29 cellular contexts compared by ENCODE assay signal in the genomic region with DNA sequence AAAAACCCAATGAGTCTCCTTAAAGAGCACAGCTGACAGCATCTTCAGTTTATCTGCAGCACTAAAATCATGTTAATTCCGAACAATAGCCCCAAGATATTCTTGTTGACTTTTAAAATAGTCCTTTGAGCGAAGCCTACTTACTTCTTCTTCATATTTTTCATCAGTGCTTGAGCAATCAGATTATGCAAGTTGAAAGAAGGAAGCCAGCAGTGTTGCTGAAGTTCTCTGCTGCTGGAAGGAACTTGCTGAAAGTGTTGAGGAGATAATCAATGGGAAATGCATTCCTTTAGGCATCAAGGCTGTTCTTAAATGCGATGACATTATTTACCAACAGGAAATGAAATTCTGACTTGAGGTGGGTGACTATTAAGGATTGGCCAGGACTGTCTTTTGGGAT.
"Had no signal": no experiment of that assay in that cellular context is flagged by ENCODE, and none has a peak within 500 bp of the region (broad histone marks: within the 10 kb centered on the region; RNA-seq: fewer than 3 reads in every experiment).

No MANE protein-coding gene starts in this region.

- H3K27ac ChIP-seq: brain microvascular endothelial cell, coronary artery, stomach, suprapubic skin, tibial artery, upper lobe of right lung had no signal

- H3K27me3 ChIP-seq: brain microvascular endothelial cell, tibial artery, upper lobe of right lung had no signal

- FAIRE-seq: astrocyte, endothelial cell of umbilical vein, keratinocyte had no signal

- H3K4me3 ChIP-seq: coronary artery, mucosa of descending colon, stomach, suprapubic skin, tibial artery, upper lobe of right lung had no signal

- H3K4me1 Mint-ChIP-seq: activated B cell treated with CpG ODN at 0.5 μM for 24 hours; activated naive CD4-positive, alpha-beta T cell treated with anti-CD3 and anti-CD28 coated beads, Interleukin-2, amount 10 ng/mL, durations not matched to agents 7 days and 5 days; activated naive CD8-positive, alpha-beta T cell treated with anti-CD3 and anti-CD28 coated beads, Interleukin-2, amount 10 ng/mL, durations not matched to agents 7 days and 5 days; stimulated activated naive B cell treated with anti-CD40 and anti-IgM and Interleukin-4, amounts not matched to agents 10 μg/mL and 1 μg/mL and 100 μg/mL, for 72 hours had no signal

- DNase-seq: activated B cell treated with CpG ODN at 0.5 μM for 24 hours; activated CD4-positive, alpha-beta T cell treated with anti-CD3 and anti-CD28 coated beads, Interleukin-2, amount 50 U/mL, for 4 hours; activated CD8-positive, alpha-beta memory T cell treated with anti-CD3 and anti-CD28 coated beads for 24 hours; activated gamma-delta T cell; activated naive CD4-positive, alpha-beta T cell treated with anti-CD3 and anti-CD28 coated beads, Interleukin-2, amount 10 ng/mL, durations not matched to agents 7 days and 5 days; activated naive CD8-positive, alpha-beta T cell treated with anti-CD3 and anti-CD28 coated beads, Interleukin-2, amount 10 ng/mL, durations not matched to agents 7 days and 5 days; amniotic stem cell; brain microvascular endothelial cell; effector memory CD8-positive, alpha-beta T cell; head of caudate nucleus; hippocampal formation; left cardiac atrium; left ventricle myocardium superior; mucosa of descending colon; posterior cingulate gyrus; right cardiac atrium; stimulated activated CD4-positive, alpha-beta T cell treated with anti-CD3 and anti-CD28 coated beads, Interleukin-15, amount 100 ng/mL, for 24 hours; stimulated activated CD4-positive, alpha-beta T cell treated with anti-CD3 and anti-CD28 coated beads, Interleukin-2, amount 100 ng/mL, for 24 hours; stimulated activated naive B cell treated with anti-CD40 and anti-IgM and Interleukin-4, amounts not matched to agents 10 μg/mL and 1 μg/mL and 100 μg/mL, for 72 hours; stomach; T1000; tibial artery; upper lobe of right lung had no signal

- ATAC-seq: effector memory CD8-positive, alpha-beta T cell; left cardiac atrium; left ventricle myocardium superior; mucosa of descending colon; natural killer cell treated with Interleukin-12 subunit alpha and Interleukin-12 subunit beta and Interleukin-15 and Interleukin-18, amount 100 ng/mL, for 72 hours; right cardiac atrium; stimulated activated naive B cell treated with anti-CD40 and anti-IgM and Interleukin-4, amounts not matched to agents 10 μg/mL and 1 μg/mL and 100 μg/mL, for 72 hours; upper lobe of right lung had no signal

- H3K27ac Mint-ChIP-seq: activated B cell treated with CpG ODN at 0.5 μM for 24 hours; activated naive CD4-positive, alpha-beta T cell treated with anti-CD3 and anti-CD28 coated beads, Interleukin-2, amount 10 ng/mL, durations not matched to agents 7 days and 5 days; activated naive CD8-positive, alpha-beta T cell treated with anti-CD3 and anti-CD28 coated beads, Interleukin-2, amount 10 ng/mL, durations not matched to agents 7 days and 5 days; effector memory CD8-positive, alpha-beta T cell; natural killer cell treated with Interleukin-12 subunit alpha and Interleukin-12 subunit beta and Interleukin-15 and Interleukin-18, amount 100 ng/mL, for 72 hours; stimulated activated naive B cell treated with anti-CD40 and anti-IgM and Interleukin-4, amounts not matched to agents 10 μg/mL and 1 μg/mL and 100 μg/mL, for 72 hours had no signal

- H3K36me3 ChIP-seq: brain microvascular endothelial cell, stomach, suprapubic skin, tibial artery, upper lobe of right lung had no signal

- H3K36me3 Mint-ChIP-seq: activated naive CD4-positive, alpha-beta T cell treated with anti-CD3 and anti-CD28 coated beads, Interleukin-2, amount 10 ng/mL, durations not matched to agents 7 days and 5 days; activated naive CD8-positive, alpha-beta T cell treated with anti-CD3 and anti-CD28 coated beads, Interleukin-2, amount 10 ng/mL, durations not matched to agents 7 days and 5 days; natural killer cell treated with Interleukin-12 subunit alpha and Interleukin-12 subunit beta and Interleukin-15 and Interleukin-18, amount 100 ng/mL, for 72 hours; stimulated activated naive B cell treated with anti-CD40 and anti-IgM and Interleukin-4, amounts not matched to agents 10 μg/mL and 1 μg/mL and 100 μg/mL, for 72 hours had no signal

- H3K4me1 ChIP-seq: stomach, suprapubic skin, tibial artery, upper lobe of right lung had no signal

- H3K9me3 ChIP-seq: mucosa of descending colon, stomach, suprapubic skin, tibial artery, upper lobe of right lung had no signal

- H3K4me3 Mint-ChIP-seq: activated B cell treated with CpG ODN at 0.5 μM for 24 hours; activated naive CD4-positive, alpha-beta T cell treated with anti-CD3 and anti-CD28 coated beads, Interleukin-2, amount 10 ng/mL, durations not matched to agents 7 days and 5 days; activated naive CD8-positive, alpha-beta T cell treated with anti-CD3 and anti-CD28 coated beads, Interleukin-2, amount 10 ng/mL, durations not matched to agents 7 days and 5 days; effector memory CD8-positive, alpha-beta T cell; natural killer cell treated with Interleukin-12 subunit alpha and Interleukin-12 subunit beta and Interleukin-15 and Interleukin-18, amount 100 ng/mL, for 72 hours; stimulated activated naive B cell treated with anti-CD40 and anti-IgM and Interleukin-4, amounts not matched to agents 10 μg/mL and 1 μg/mL and 100 μg/mL, for 72 hours had no signal

- H3K9me3 Mint-ChIP-seq: activated naive CD4-positive, alpha-beta T cell treated with anti-CD3 and anti-CD28 coated beads, Interleukin-2, amount 10 ng/mL, durations not matched to agents 7 days and 5 days; activated naive CD8-positive, alpha-beta T cell treated with anti-CD3 and anti-CD28 coated beads, Interleukin-2, amount 10 ng/mL, durations not matched to agents 7 days and 5 days; effector memory CD8-positive, alpha-beta T cell; natural killer cell treated with Interleukin-12 subunit alpha and Interleukin-12 subunit beta and Interleukin-15 and Interleukin-18, amount 100 ng/mL, for 72 hours had no signal
